ENCODE assay signal across 8 cellular contexts in genomic region chr4:42865572-42866189, GRCh38. TPM values are rescaled to one million over a fixed set of nuclear protein-coding genes. Genes with fewer than 3 reads are reported as not detected.
DNase-seq lines count a peak whose midpoint lies in the region; ATAC-seq and TF ChIP-seq lines count a peak whose summit lies in the region.

No MANE protein-coding gene starts in this region.

- H3K4me3 ChIP-seq in Jurkat, Clone E6-1 (ENCODE audit: low read length), result no peak overlapping the region
- no peak overlapping the region for H3K4me3 ChIP-seq in adrenal gland

- no peaks in the 10 kb centered on the region for H3K4me1 ChIP-seq in adrenal gland (replicated peaks in 1 of 2)

- peak; percentile 61 for DNase-seq in D341Med (ENCODE audit: low spot score)
- DNase-seq in Jurkat, Clone E6-1 (ENCODE audit: low read depth, low spot score), result peak; percentile 42
- peak; percentile 21 for DNase-seq in RPMI7951 (ENCODE audit: low read depth)
- DNase-seq in adrenal gland, result peak; percentile 34 to 75 (median 53)
- DNase-seq in iPS-NIHi11 (ENCODE audit: low spot score), result peak; percentile 55
- peak; percentile 55 for DNase-seq in stimulated activated CD4-positive, alpha-beta T cell treated with anti-CD3 and anti-CD28 coated beads, Interleukin-15, amount 100 ng/mL, for 24 hours

- no peaks in the 10 kb centered on the region for H3K27me3 ChIP-seq in adrenal gland

- ATAC-seq in GM19324 (IDR thresholded peaks at IDR 0.05; ENCODE audit: low FRiP score, unreplicated experiment) (peak; percentile 71), HG02588 (IDR thresholded peaks at IDR 0.05; ENCODE audit: unreplicated experiment) (no peak)

- H3K36me3 ChIP-seq in adrenal gland (replicated peaks in 1 of 2), result no peaks in the 10 kb centered on the region

- intact Hi-C loops in adrenal gland (cut with DNase I), result loop anchor here (5.0 kb wide), 1 partner anchor 298 kb away; no protein-coding TSS in a partner anchor

- H3K27ac ChIP-seq in adrenal gland, result no peak overlapping the region

- 7 to 17% (median 11%) methylated on average over 3 of the region's 3 CpGs for WGBS in adrenal gland, 4 donors

- TF ChIP-seq CTCF in adrenal gland (IDR thresholded peaks at IDR 0.05), result peak; percentile 51 to 77 (median 75)

- H3K9me3 ChIP-seq in adrenal gland (replicated peaks in 1 of 3), result no peaks in the 10 kb centered on the region

- TF ChIP-seq POLR2A in adrenal gland (IDR thresholded peaks at IDR 0.05), result no peak

RNA-seq across cellular contexts. Expression of gene GRXCR1, which starts 26.8 kb away (rescaled TPM):
- polyA plus RNA-seq in Jurkat, Clone E6-1 (2012; ENCODE audit: insufficient read depth, insufficient read length), result not detected
- not detected in 2 replicates for total RNA-seq in RPMI7951 (2014; rRNA removed; shearing (Covaris generic))
- total RNA-seq in adrenal gland, result not detected
- not detected for polyA plus RNA-seq in adrenal gland
